Comparison of ENCODE assay signal across 15 cellular contexts in genomic region chr9:107866912-107867311, GRCh38.
DNase-seq lines count a peak whose midpoint lies in the region; ATAC-seq and TF ChIP-seq lines count a peak whose summit lies in the region.
"Had no signal": no experiment of that assay in that cellular context is flagged by ENCODE, and none has a peak within 500 bp of the region (broad histone marks: within the 10 kb centered on the region; RNA-seq: fewer than 3 reads in every experiment).

No MANE protein-coding gene starts in this region.

- DNase-seq in Right ventricle myocardium inferior (ENCODE audit: missing footprints) (no peak), left cardiac atrium (no peak), adipocyte (ENCODE audit: low read depth) (peak; percentile 81), left lung (no peak), BE2C (no peak)
- no peak for DNase-seq in stimulated activated CD4-positive, alpha-beta T cell treated with anti-CD3 and anti-CD28 coated beads, Interleukin-2, amount 100 ng/mL, for 48 hours
- no peak for DNase-seq in naive thymus-derived CD8-positive, alpha-beta T cell
- DNase-seq: activated CD8-positive, alpha-beta memory T cell treated with anti-CD3 and anti-CD28 coated beads, Interleukin-2, amount 50 U/mL, for 48 hours; NCI-H1048 had no signal

- no peak for TF ChIP-seq CTCF in left lung (IDR thresholded peaks at IDR 0.05)
- no peak for TF ChIP-seq CTCF in BE2C (IDR thresholded peaks at IDR 0.05; ENCODE audit: low read depth, low read length)

- H3K36me3 Mint-ChIP-seq in naive thymus-derived CD8-positive, alpha-beta T cell = no peaks in the 10 kb centered on the region
- H3K36me3 Mint-ChIP-seq: activated naive CD4-positive, alpha-beta T cell treated with anti-CD3 and anti-CD28 coated beads, Interleukin-2, amount 50 U/mL, for 24 hours; neural progenitor cell had no signal

- intact Hi-C loops in Right ventricle myocardium inferior (cut with DNase I) (no loop called here), left cardiac atrium (cut with DNase I) (no loop called here), left lung (cut with DNase I) (no loop called here)

- H3K4me3 ChIP-seq in adipocyte (ENCODE audit: low read length) = no peak overlapping the region
- no peak overlapping the region for H3K4me3 ChIP-seq in left lung
- H3K4me3 ChIP-seq in BE2C (ENCODE audit: low read depth, low read length) = no peak overlapping the region
- H3K4me3 ChIP-seq: hepatocyte, neural progenitor cell, skin epidermis had no signal

- H3K9me3 ChIP-seq in adipocyte (ENCODE audit: control insufficient read depth, low read length) = no peaks in the 10 kb centered on the region
- H3K9me3 ChIP-seq in left lung = no peaks in the 10 kb centered on the region
- H3K9me3 ChIP-seq in BE2C = no peaks in the 10 kb centered on the region

- H3K4me1 ChIP-seq in adipocyte (ENCODE audit: control insufficient read depth, insufficient read depth, low read length) = peaks cover 28% of the 10 kb centered on the region
- H3K4me1 ChIP-seq in left lung = peaks cover 0 to 48% of the 10 kb centered on the region in 2 donors
- no peaks in the 10 kb centered on the region for H3K4me1 ChIP-seq in BE2C
- H3K4me1 ChIP-seq: neural progenitor cell had no signal

- H3K9me3 Mint-ChIP-seq in naive thymus-derived CD8-positive, alpha-beta T cell = peaks cover 0 to 4% (median 0%) of the 10 kb centered on the region in 9 donors
- H3K9me3 Mint-ChIP-seq: activated naive CD4-positive, alpha-beta T cell treated with anti-CD3 and anti-CD28 coated beads, Interleukin-2, amount 50 U/mL, for 24 hours had no signal

- peaks cover 0 to 31% (median 0%) of the 10 kb centered on the region in 4 donors for H3K4me1 Mint-ChIP-seq in naive thymus-derived CD8-positive, alpha-beta T cell
- H3K4me1 Mint-ChIP-seq: activated naive CD4-positive, alpha-beta T cell treated with anti-CD3 and anti-CD28 coated beads, Interleukin-2, amount 50 U/mL, for 24 hours; neural progenitor cell had no signal

- no peak overlapping the region for H3K9ac ChIP-seq in adipocyte (ENCODE audit: low read length)
- H3K9ac ChIP-seq: neural progenitor cell had no signal

- H3K36me3 ChIP-seq in adipocyte (ENCODE audit: control insufficient read depth, insufficient read depth, low read length, severe bottlenecking) = no peaks in the 10 kb centered on the region
- H3K36me3 ChIP-seq in left lung = no peaks in the 10 kb centered on the region
- no peaks in the 10 kb centered on the region for H3K36me3 ChIP-seq in BE2C
- H3K36me3 ChIP-seq: neural progenitor cell had no signal

- POLR2A ChIA-PET in naive thymus-derived CD8-positive, alpha-beta T cell (lab: Charles Lee) = no interaction called here

- H3K27me3 ChIP-seq in adipocyte (replicated peaks; ENCODE audit: control insufficient read depth, insufficient read depth, low read length) (no peaks in the 10 kb centered on the region), left lung (no peaks in the 10 kb centered on the region), BE2C (no peaks in the 10 kb centered on the region)
- H3K27me3 ChIP-seq: hepatocyte, neural progenitor cell had no signal

- peak; percentile 34 for ATAC-seq in Right ventricle myocardium inferior
- no peak for ATAC-seq in left cardiac atrium
- peak; percentile 31 for ATAC-seq in left lung
- ATAC-seq in GM18867 (IDR thresholded peaks at IDR 0.05; ENCODE audit: unreplicated experiment) = no peak
- ATAC-seq in naive thymus-derived CD8-positive, alpha-beta T cell = no peak
- ATAC-seq: activated CD4-positive, CD25-positive, alpha-beta regulatory T cell treated with anti-CD3 and anti-CD28 coated beads, Interleukin-2, amount 50 U/mL, for 24 hours had no signal

- H3K27ac ChIP-seq in left lung = peak overlapping the region in 1 of 2 donors; percentile 75
- H3K27ac ChIP-seq: hepatocyte, neural progenitor cell, skin epidermis had no signal

- peak overlapping the region in 1 of 10 donors; percentile 24 for H3K27ac Mint-ChIP-seq in naive thymus-derived CD8-positive, alpha-beta T cell
- H3K27ac Mint-ChIP-seq: activated naive CD4-positive, alpha-beta T cell treated with anti-CD3 and anti-CD28 coated beads, Interleukin-2, amount 50 U/mL, for 24 hours; neural progenitor cell had no signal

- H3K27me3 Mint-ChIP-seq in naive thymus-derived CD8-positive, alpha-beta T cell = no peaks in the 10 kb centered on the region
- H3K27me3 Mint-ChIP-seq: activated naive CD4-positive, alpha-beta T cell treated with anti-CD3 and anti-CD28 coated beads, Interleukin-2, amount 50 U/mL, for 24 hours had no signal

- H3K4me3 Mint-ChIP-seq in naive thymus-derived CD8-positive, alpha-beta T cell = peak overlapping the region in 1 of 10 donors; percentile 1
- H3K4me3 Mint-ChIP-seq: activated naive CD4-positive, alpha-beta T cell treated with anti-CD3 and anti-CD28 coated beads, Interleukin-2, amount 50 U/mL, for 24 hours; neural progenitor cell had no signal

Comparison
In these comparisons a context has a peak if more than half of its experiments do, and no peak if none do; other contexts are left out.
1. ATAC-seq: peak in Right ventricle myocardium inferior (single experiment) and left lung (single experiment); none in left cardiac atrium (0 of 2), GM18867 (single experiment) and naive thymus-derived CD8-positive, alpha-beta T cell (0 of 2).